Comparison of ENCODE assay signal across 16 cellular contexts in the genomic region with DNA sequence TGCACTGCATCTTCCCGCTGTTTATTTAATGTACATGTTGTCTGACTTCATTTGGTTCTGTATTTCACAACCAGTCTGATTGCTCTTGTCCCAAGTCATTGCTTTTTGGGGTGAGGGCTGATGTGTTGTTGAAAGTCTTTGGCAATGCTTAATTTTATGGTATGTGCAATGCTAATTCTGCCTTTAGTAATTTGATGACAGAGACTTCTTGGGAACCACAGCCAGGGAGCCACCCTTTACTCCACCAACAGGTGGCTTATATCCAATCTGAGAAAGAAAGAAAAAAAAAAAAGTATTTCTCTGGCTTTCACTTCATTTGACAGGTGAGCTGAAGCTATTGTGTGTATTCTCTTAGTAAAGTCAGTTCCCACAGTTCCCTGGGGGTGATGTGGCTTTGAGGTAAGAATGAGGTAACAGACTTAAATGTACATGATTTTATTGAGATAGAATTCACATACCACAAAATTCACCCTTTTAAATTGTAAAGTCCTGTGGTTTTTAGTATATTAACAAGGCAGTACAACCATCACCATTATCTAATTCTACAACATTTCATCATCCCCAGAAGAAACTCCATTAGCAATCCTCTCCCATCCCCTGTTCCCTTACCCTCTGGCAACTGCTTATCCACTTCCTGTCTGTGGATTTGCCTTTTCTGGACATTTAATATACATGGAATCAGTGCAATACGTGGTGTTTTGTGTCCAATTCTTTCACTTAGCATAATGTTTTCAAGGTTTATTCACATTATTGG.
DNase-seq lines count a peak whose midpoint lies in the region; ATAC-seq and TF ChIP-seq lines count a peak whose summit lies in the region.
"Had no signal": no experiment of that assay in that cellular context is flagged by ENCODE, and none has a peak within 500 bp of the region (broad histone marks: within the 10 kb centered on the region; RNA-seq: fewer than 3 reads in every experiment).

No MANE protein-coding gene starts in this region.

- H3K4me3 ChIP-seq in left ventricle myocardium inferior (no peak overlapping the region), right atrium auricular region (no peak overlapping the region), vagina (no peak overlapping the region)
- H3K4me3 ChIP-seq: HAP-1 had no signal

- H3K4me1 ChIP-seq in left ventricle myocardium inferior (peaks cover 92% of the 10 kb centered on the region), right atrium auricular region (peaks cover 0 to 60% of the 10 kb centered on the region in 2 donors), vagina (peaks cover 87% of the 10 kb centered on the region)
- H3K4me1 ChIP-seq: HAP-1 had no signal

- intact Hi-C loops in left ventricle myocardium inferior (cut with micrococcal nuclease) (no loop called here), vagina (cut with DNase I) (no loop called here)

- TF ChIP-seq CTCF in left ventricle myocardium inferior (IDR thresholded peaks at IDR 0.05; ENCODE audit: borderline replicate concordance) (no peak), right atrium auricular region (IDR thresholded peaks at IDR 0.05) (no peak), vagina (IDR thresholded peaks at IDR 0.05) (no peak)

- no peaks in the 10 kb centered on the region for H3K27me3 ChIP-seq in left ventricle myocardium inferior (ENCODE audit: low read depth)
- no peaks in the 10 kb centered on the region for H3K27me3 ChIP-seq in right atrium auricular region
- no peaks in the 10 kb centered on the region for H3K27me3 ChIP-seq in vagina

- no peaks in the 10 kb centered on the region for H3K9me3 ChIP-seq in left ventricle myocardium inferior (replicated peaks)
- no peaks in the 10 kb centered on the region for H3K9me3 ChIP-seq in right atrium auricular region
- H3K9me3 ChIP-seq in vagina, result no peaks in the 10 kb centered on the region
- H3K9me3 ChIP-seq: HAP-1 had no signal

- DNase-seq in left ventricle myocardium inferior (no peak), right atrium auricular region (ENCODE audit: low spot score) (no peak), RPMI7951 (ENCODE audit: low read depth) (peak; percentile 42), epithelial cell of prostate (ENCODE audit: low read depth, low spot score) (no peak), vagina (ENCODE audit: extremely low spot score in 2 of 2) (no peak)
- DNase-seq: ACHN; activated CD8-positive, alpha-beta T cell treated with anti-CD3 and anti-CD28 coated beads, Interleukin-2, amount 10 ng/mL, durations not matched to agents 7 days and 5 days; activated effector memory CD4-positive, alpha-beta T cell treated with anti-CD3 and anti-CD28 coated beads, Interleukin-2, amount 50 U/mL, for 16 hours; NCI-H1694 treated with DMSO at 0.1 percent for 48 hours; NCI-H69; stimulated activated naive CD4-positive, alpha-beta T cell treated with Interleukin-2 at 50 U/mL for 16 hours had no signal

- H3K36me3 ChIP-seq in left ventricle myocardium inferior (no peaks in the 10 kb centered on the region), right atrium auricular region (no peaks in the 10 kb centered on the region), vagina (no peaks in the 10 kb centered on the region)
- H3K36me3 ChIP-seq: HAP-1 had no signal

- ATAC-seq in activated CD4-positive, CD25-positive, alpha-beta regulatory T cell treated with anti-CD3 and anti-CD28 coated beads, Interleukin-2, amount 50 U/mL, for 24 hours, result no peak
- ATAC-seq in GM21786 (IDR thresholded peaks at IDR 0.05; ENCODE audit: unreplicated experiment), result no peak
- ATAC-seq in GM19463 (IDR thresholded peaks at IDR 0.05; ENCODE audit: unreplicated experiment), result no peak
- ATAC-seq: activated CD8-positive, alpha-beta T cell treated with anti-CD3 and anti-CD28 coated beads, Interleukin-2, amount 10 ng/mL, durations not matched to agents 7 days and 5 days; Right ventricle myocardium inferior had no signal

- H3K27ac ChIP-seq in left ventricle myocardium inferior (replicated peaks) (peak overlapping the region; percentile 37), right atrium auricular region (peak overlapping the region in 1 of 2 donors; percentile 18), epithelial cell of prostate (peak overlapping the region; percentile 71), vagina (peak overlapping the region; percentile 5)

- TF ChIP-seq POLR2A in vagina (IDR thresholded peaks at IDR 0.05), result no peak
